In the genomic region with DNA sequence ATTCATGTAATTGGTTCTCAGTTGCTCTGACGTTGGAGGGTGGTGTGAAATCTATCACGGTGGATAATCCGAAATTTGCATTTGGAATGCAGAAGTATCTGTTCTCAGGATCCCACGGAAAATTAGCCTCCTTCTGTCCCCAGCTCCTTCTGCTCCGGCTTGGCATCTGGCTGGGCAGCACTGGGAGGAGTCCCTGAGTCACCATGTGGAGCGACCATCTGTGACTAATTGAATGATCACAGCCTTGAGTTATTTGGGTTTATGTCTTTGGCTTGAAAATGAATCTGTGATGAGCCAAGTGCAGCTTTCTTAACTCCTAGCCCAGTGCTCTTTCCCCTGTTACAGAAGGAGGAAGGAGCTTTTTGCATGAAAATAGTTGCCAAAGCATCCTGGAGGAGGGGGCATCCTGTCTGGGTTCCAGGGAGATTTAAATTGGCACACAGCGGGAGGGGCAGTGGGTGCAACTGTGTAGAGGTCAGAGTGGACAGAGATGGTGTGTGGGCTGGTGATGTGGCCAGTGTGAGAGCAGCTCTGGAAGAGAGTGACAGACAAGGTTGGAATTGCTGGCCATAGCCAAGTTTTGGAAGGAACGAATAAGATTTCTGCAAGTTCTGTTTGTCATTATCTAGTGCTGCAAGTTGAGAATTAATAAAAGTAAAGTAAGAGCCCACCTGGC, we compare ENCODE assay signal across 11 cellular contexts.
DNase-seq lines count a peak whose midpoint lies in the region; ATAC-seq lines count a peak whose summit lies in the region.
"Had no signal": no experiment of that assay in that cellular context is flagged by ENCODE, and none has a peak within 500 bp of the region (broad histone marks: within the 10 kb centered on the region; RNA-seq: fewer than 3 reads in every experiment).

No MANE protein-coding gene starts in this region.

- H2AFZ ChIP-seq in Karpas-422 (ENCODE audit: low read length), result no peak overlapping the region

- H3K4me1 ChIP-seq in Karpas-422 (ENCODE audit: low read length), result peaks cover 19% of the 10 kb centered on the region
- H3K4me1 ChIP-seq: uterus had no signal

- intact Hi-C loops in Right ventricle myocardium superior (cut with DNase I), result no loop called here
- intact Hi-C loops in activated T-helper 1 cell treated with anti-CD3 and anti-CD28 coated beads, Interleukin-12 subunit alpha, Interleukin-12 subunit beta, Interleukin-2, Interleukin-4 antibody, amounts not matched to agents 30 ng/mL and 10 ng/mL and 1 ng/mL, durations not matched to agents 14 hours and 24 hours and 36 hours (cut with micrococcal nuclease), result no loop called here

- no peak overlapping the region for H3K9ac ChIP-seq in Karpas-422 (ENCODE audit: low read length)

- ATAC-seq in Right ventricle myocardium superior (ENCODE audit: poor library complexity), result no peak
- no peak for ATAC-seq in GM21529 (IDR thresholded peaks at IDR 0.05; ENCODE audit: unreplicated experiment)

- no peaks in the 10 kb centered on the region for H3K9me3 ChIP-seq in Karpas-422 (ENCODE audit: low read length)
- H3K9me3 ChIP-seq: uterus had no signal

- DNase-seq in ELR (ENCODE audit: low read depth) (peak; percentile 91), NCI-H82 (lab: John Stamatoyannopoulos, UW) (peak; percentile 75), epithelial cell of prostate (ENCODE audit: low read depth, low spot score) (peak; percentile 24), non-pigmented ciliary epithelial cell (ENCODE audit: low read depth) (peak; percentile 24), Right ventricle myocardium superior (no peak), Karpas-422 (no peak)
- no peak for DNase-seq in activated T-helper 1 cell treated with anti-CD3 and anti-CD28 coated beads, Interleukin-12 subunit alpha, Interleukin-12 subunit beta, Interleukin-2, Interleukin-4 antibody, amounts not matched to agents 30 ng/mL and 10 ng/mL and 1 ng/mL, durations not matched to agents 14 hours and 24 hours and 36 hours (ENCODE audit: low spot score)
- DNase-seq: GDM1, uterus had no signal

- H3K27ac ChIP-seq in epithelial cell of prostate (no peak overlapping the region), Karpas-422 (ENCODE audit: low read length) (no peak overlapping the region)
- H3K27ac ChIP-seq: uterus had no signal

- H3K36me3 Mint-ChIP-seq in activated T-helper 1 cell treated with anti-CD3 and anti-CD28 coated beads, Interleukin-12 subunit alpha, Interleukin-12 subunit beta, Interleukin-2, Interleukin-4 antibody, amounts not matched to agents 30 ng/mL and 10 ng/mL and 1 ng/mL, durations not matched to agents 14 hours and 24 hours and 36 hours (ENCODE audit: low read depth), result no peaks in the 10 kb centered on the region

- no peaks in the 10 kb centered on the region for H3K36me3 ChIP-seq in Karpas-422 (ENCODE audit: insufficient read depth, low read length)
- H3K36me3 ChIP-seq: uterus had no signal

- H3K4me3 Mint-ChIP-seq in activated T-helper 1 cell treated with anti-CD3 and anti-CD28 coated beads, Interleukin-12 subunit alpha, Interleukin-12 subunit beta, Interleukin-2, Interleukin-4 antibody, amounts not matched to agents 30 ng/mL and 10 ng/mL and 1 ng/mL, durations not matched to agents 14 hours and 24 hours and 36 hours, result no peak overlapping the region
- H3K4me3 Mint-ChIP-seq: nephron had no signal

- H4K20me1 ChIP-seq in Karpas-422 (ENCODE audit: insufficient read depth, low read depth, low read length), result no peaks in the 10 kb centered on the region

- H3K27ac Mint-ChIP-seq in activated T-helper 1 cell treated with anti-CD3 and anti-CD28 coated beads, Interleukin-12 subunit alpha, Interleukin-12 subunit beta, Interleukin-2, Interleukin-4 antibody, amounts not matched to agents 30 ng/mL and 10 ng/mL and 1 ng/mL, durations not matched to agents 14 hours and 24 hours and 36 hours, result no peak overlapping the region
- H3K27ac Mint-ChIP-seq: nephron had no signal

- H3K79me2 ChIP-seq in Karpas-422 (ENCODE audit: low read length), result no peaks in the 10 kb centered on the region

- peaks cover 15% of the 10 kb centered on the region for H3K27me3 Mint-ChIP-seq in activated T-helper 1 cell treated with anti-CD3 and anti-CD28 coated beads, Interleukin-12 subunit alpha, Interleukin-12 subunit beta, Interleukin-2, Interleukin-4 antibody, amounts not matched to agents 30 ng/mL and 10 ng/mL and 1 ng/mL, durations not matched to agents 14 hours and 24 hours and 36 hours (ENCODE audit: insufficient read depth)

- no peaks in the 10 kb centered on the region for H3K9me2 ChIP-seq in Karpas-422 (replicated peaks; ENCODE audit: insufficient read depth, low read length)

- no peak overlapping the region for H3K4me2 ChIP-seq in Karpas-422 (ENCODE audit: low read depth, low read length, poor library complexity, severe bottlenecking)

- no peaks in the 10 kb centered on the region for H3K4me1 Mint-ChIP-seq in activated T-helper 1 cell treated with anti-CD3 and anti-CD28 coated beads, Interleukin-12 subunit alpha, Interleukin-12 subunit beta, Interleukin-2, Interleukin-4 antibody, amounts not matched to agents 30 ng/mL and 10 ng/mL and 1 ng/mL, durations not matched to agents 14 hours and 24 hours and 36 hours (ENCODE audit: low read depth)

- H3K9me3 Mint-ChIP-seq in activated T-helper 1 cell treated with anti-CD3 and anti-CD28 coated beads, Interleukin-12 subunit alpha, Interleukin-12 subunit beta, Interleukin-2, Interleukin-4 antibody, amounts not matched to agents 30 ng/mL and 10 ng/mL and 1 ng/mL, durations not matched to agents 14 hours and 24 hours and 36 hours, result no peaks in the 10 kb centered on the region

- H3K4me3 ChIP-seq in Karpas-422 (ENCODE audit: low read length), result no peak overlapping the region
- H3K4me3 ChIP-seq: uterus had no signal

- H3K27me3 ChIP-seq in Karpas-422 (ENCODE audit: low read length), result no peaks in the 10 kb centered on the region
- H3K27me3 ChIP-seq: uterus had no signal

Comparison
In these comparisons a context has a peak if more than half of its experiments do, and no peak if none do; other contexts are left out.
1. DNase-seq: peak in ELR (single experiment), NCI-H82 (single experiment), epithelial cell of prostate (single experiment) and non-pigmented ciliary epithelial cell (single experiment); none in Right ventricle myocardium superior (single experiment), activated T-helper 1 cell treated with anti-CD3 and anti-CD28 coated beads, Interleukin-12 subunit alpha, Interleukin-12 subunit beta, Interleukin-2, Interleukin-4 antibody, amounts not matched to agents 30 ng/mL and 10 ng/mL and 1 ng/mL, durations not matched to agents 14 hours and 24 hours and 36 hours (single experiment) and Karpas-422 (single experiment).